ENCODE assay signal across 11 cellular contexts in genomic region chrY:18073464-18073863, GRCh38. TPM values are rescaled to one million over a fixed set of nuclear protein-coding genes. Genes with fewer than 3 reads are reported as not detected.
"Had no signal": no experiment of that assay in that cellular context is flagged by ENCODE, and none has a peak within 500 bp of the region (broad histone marks: within the 10 kb centered on the region; RNA-seq: fewer than 3 reads in every experiment).

No MANE protein-coding gene starts in this region.

RNA-seq across cellular contexts. Expression of gene CDY2A, which starts 47.9 kb away (rescaled TPM):
- total RNA-seq: OCI-LY7, PC-3, PC-9, Peyer's patch, Right ventricle myocardium inferior, Right ventricle myocardium superior, RPMI7951, SJCRH30, SJSA1, SK-MEL-5 had no signal
- polyA plus RNA-seq: SK-N-SH had no signal
